1 cellular context compared by ENCODE assay signal in genomic region chr15:67254238-67255175, GRCh38.
TF ChIP-seq lines count a peak whose summit lies in the region.

Gene AAGAB, minus strand, starts transcription at chr15:67254661. Its CDS starts 30 bp downstream, at chr15:67254631.
Gene IQCH, plus strand, starts transcription at chr15:67254786. Its CDS starts 111 bp downstream, at chr15:67254897.

TF ChIP-seq in K562, 482 proteins besides CTCF, POLR2A, EP300 and RAD21 (continued from another document and continues in another):
- TF ChIP-seq ZNF280A (IDR thresholded peaks at IDR 0.05; ENCODE audit: low read depth, partially characterized antibody) (no peak), SMARCC2 (IDR thresholded peaks at IDR 0.05; ENCODE audit: low read depth) (no peak; the same call in 1 of the 2 replicates), RNF2 (IDR thresholded peaks at IDR 0.05) (peak; percentile 95), RBM25 (IDR thresholded peaks at IDR 0.05; ENCODE audit: low read depth, low read length, severe bottlenecking) (peak; percentile 71), SRSF7 (optimal IDR thresholded peaks at IDR 0.05; ENCODE audit: low read depth, low read length) (no peak), ZNF263 (CRISPR knock-in tag; IDR thresholded peaks at IDR 0.05; ENCODE audit: borderline replicate concordance) (peak; percentile 55; the same call in 1 of the 2 replicates), FIP1L1 (IDR thresholded peaks at IDR 0.05; ENCODE audit: low read depth, low read length, poor library complexity, severe bottlenecking) (peak; percentile 96), E2F6 (IDR thresholded peaks at IDR 0.05; ENCODE audit: borderline replicate concordance in 1 of 2, extremely low read depth in 1 of 2, insufficient read depth in 1 of 2, insufficient read length in 1 of 2, low read depth in 1 of 2, low read length in 1 of 2, poor library complexity in 1 of 2, severe bottlenecking in 1 of 2) (peak; percentile 86 to 98), RFX5 (IDR thresholded peaks at IDR 0.05; ENCODE audit: low read depth, low read length) (peak; percentile 69), NR1H2 (CRISPR knock-in tag; IDR thresholded peaks at IDR 0.05) (no peak), ZNF239 (CRISPR knock-in tag; IDR thresholded peaks at IDR 0.05) (no peak), ZKSCAN1 (IDR thresholded peaks at IDR 0.05; ENCODE audit: low read depth, low read length) (peak; percentile 28; the same call in 1 of the 2 replicates), ZNF592 (IDR thresholded peaks at IDR 0.05) (no peak), ZNF3 (CRISPR knock-in tag; IDR thresholded peaks at IDR 0.05) (no peak), IRF2 (CRISPR knock-in tag; IDR thresholded peaks at IDR 0.05) (no peak), MTA3 (IDR thresholded peaks at IDR 0.05; ENCODE audit: borderline replicate concordance) (no peak; the same call in 1 of the 2 replicates), FOSL1 (tag; conservative IDR thresholded peaks at IDR 0.05) (peak; percentile 78), EP400 (IDR thresholded peaks at IDR 0.05) (peak; percentile 90), ZNF253 (CRISPR knock-in tag; conservative IDR thresholded peaks at IDR 0.05) (no peak), TOE1 (IDR thresholded peaks at IDR 0.05; ENCODE audit: borderline replicate concordance) (peak; percentile 97), TOE1 (CRISPR knock-in tag; IDR thresholded peaks at IDR 0.05; ENCODE audit: borderline replicate concordance, low read depth) (peak; percentile 70; the same call in 1 of the 2 replicates), HMBOX1 (IDR thresholded peaks at IDR 0.05) (0 out of 2 replicates have a peak, but pooled peaks have one; percentile 7), HLTF (IDR thresholded peaks at IDR 0.05) (peak; percentile 16; the same call in 1 of the 2 replicates), SAP30 (IDR thresholded peaks at IDR 0.05; ENCODE audit: borderline replicate concordance, insufficient read depth, low read depth, low read length, poor library complexity, severe bottlenecking) (peak; percentile 93), NONO (IDR thresholded peaks at IDR 0.05; ENCODE audit: low read depth in 2 of 2, low read length in 1 of 2) (peak in 1 of 2 experiments; percentile 99; a peak in 2 of 4 replicates), ATF1 (CRISPR knock-in tag; IDR thresholded peaks at IDR 0.05) (no peak), ATF1 (tag; IDR thresholded peaks at IDR 0.05) (peak; percentile 88), CBX1 (IDR thresholded peaks at IDR 0.05; ENCODE audit: low read depth) (peak; percentile 56; the same call in 1 of the 2 replicates), E2F8 (IDR thresholded peaks at IDR 0.05; ENCODE audit: low read depth, partially characterized antibody) (peak; percentile 82), VEZF1 (CRISPR knock-in tag; IDR thresholded peaks at IDR 0.05) (peak; percentile 47; the same call in 1 of the 2 replicates), CBFB (CRISPR knock-in tag; IDR thresholded peaks at IDR 0.05) (peak; percentile 83), PPARD (CRISPR knock-in tag; IDR thresholded peaks at IDR 0.05) (no peak)
- TF ChIP-seq, protein P1, sequence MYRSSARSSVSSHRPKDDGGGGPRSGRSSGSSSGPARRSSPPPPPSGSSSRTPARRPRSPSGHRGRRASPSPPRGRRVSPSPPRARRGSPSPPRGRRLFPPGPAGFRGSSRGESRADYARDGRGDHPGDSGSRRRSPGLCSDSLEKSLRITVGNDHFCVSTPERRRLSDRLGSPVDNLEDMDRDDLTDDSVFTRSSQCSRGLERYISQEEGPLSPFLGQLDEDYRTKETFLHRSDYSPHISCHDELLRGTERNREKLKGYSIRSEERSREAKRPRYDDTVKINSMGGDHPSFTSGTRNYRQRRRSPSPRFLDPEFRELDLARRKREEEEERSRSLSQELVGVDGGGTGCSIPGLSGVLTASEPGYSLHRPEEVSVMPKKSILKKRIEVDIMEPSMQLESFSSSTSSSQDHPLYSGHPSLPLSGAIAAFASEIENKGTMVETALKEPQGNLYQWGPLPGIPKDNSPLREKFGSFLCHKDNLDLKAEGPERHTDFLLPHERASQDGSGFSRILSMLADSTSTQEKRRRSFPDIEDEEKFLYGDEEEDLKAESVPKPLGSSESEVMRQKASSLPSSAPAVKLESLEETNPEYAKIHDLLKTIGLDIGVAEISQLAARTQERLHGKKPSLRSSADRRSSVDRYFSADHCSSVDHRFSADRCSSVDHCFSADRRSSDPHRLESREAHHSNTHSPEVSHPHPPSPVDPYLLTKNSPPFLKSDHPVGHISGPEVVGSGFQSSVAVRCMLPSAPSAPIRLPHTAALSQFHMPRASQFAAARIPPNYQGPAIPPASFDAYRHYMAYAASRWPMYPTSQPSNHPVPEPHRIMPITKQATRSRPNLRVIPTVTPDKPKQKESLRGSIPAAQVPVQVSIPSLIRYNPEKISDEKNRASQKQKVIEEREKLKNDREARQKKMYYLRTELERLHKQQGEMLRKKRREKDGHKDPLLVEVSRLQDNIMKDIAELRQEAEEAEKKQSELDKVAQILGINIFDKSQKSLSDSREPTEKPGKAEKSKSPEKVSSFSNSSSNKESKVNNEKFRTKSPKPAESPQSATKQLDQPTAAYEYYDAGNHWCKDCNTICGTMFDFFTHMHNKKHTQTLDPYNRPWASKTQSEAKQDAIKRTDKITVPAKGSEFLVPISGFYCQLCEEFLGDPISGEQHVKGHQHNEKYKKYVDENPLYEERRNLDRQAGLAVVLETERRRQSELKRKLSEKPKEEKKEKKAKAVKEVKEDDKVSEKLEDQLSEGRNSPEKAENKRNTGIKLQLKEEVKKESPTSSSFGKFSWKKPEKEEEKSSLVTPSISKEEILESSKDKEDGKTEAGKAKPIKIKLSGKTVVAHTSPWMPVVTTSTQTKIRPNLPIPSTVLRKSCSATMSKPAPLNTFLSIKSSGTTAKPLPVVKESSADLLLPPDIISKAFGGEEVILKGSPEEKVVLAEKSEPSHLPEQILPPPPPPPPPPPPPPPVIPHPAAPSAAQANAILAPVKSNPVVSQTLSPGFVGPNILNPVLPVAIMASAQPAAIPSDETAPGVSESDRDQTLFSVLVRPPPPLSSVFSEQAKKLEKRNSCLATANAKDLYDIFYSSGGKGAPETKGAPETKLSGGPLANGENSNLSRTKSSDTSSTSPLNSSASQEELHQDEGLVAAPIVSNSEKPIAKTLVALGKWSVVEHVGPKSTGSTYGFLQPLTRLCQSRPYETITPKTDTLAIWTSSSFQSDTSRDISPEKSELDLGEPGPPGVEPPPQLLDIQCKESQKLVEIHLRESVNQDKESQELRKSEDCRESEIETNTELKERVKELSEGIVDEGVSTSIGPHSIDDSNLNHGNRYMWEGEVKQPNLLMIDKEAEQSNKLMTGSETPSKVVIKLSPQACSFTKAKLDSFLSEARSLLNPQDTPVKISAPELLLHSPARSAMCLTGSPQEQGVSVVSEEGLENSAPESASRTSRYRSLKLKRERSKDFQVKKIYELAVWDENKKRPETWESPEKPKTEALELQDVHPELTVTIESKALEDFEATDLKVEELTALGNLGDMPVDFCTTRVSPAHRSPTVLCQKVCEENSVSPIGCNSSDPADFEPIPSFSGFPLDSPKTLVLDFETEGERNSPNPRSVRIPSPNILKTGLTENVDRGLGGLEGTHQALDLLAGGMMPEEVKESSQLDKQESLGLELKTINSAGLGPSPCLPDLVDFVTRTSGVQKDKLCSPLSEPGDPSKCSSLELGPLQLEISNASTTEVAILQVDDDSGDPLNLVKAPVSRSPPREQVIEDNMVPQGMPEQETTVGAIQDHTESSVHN (IDR thresholded peaks at IDR 0.05; ENCODE audit: borderline replicate concordance in 1 of 2, low read depth in 1 of 2), result 0 out of 4 replicates have a peak, but pooled peaks of 1 of the 2 experiments have one; percentile 10
- TF ChIP-seq, protein P2, sequence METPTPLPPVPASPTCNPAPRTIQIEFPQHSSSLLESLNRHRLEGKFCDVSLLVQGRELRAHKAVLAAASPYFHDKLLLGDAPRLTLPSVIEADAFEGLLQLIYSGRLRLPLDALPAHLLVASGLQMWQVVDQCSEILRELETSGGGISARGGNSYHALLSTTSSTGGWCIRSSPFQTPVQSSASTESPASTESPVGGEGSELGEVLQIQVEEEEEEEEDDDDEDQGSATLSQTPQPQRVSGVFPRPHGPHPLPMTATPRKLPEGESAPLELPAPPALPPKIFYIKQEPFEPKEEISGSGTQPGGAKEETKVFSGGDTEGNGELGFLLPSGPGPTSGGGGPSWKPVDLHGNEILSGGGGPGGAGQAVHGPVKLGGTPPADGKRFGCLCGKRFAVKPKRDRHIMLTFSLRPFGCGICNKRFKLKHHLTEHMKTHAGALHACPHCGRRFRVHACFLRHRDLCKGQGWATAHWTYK (CRISPR knock-in tag; IDR thresholded peaks at IDR 0.05), result peak; percentile 75; the same call in 1 of the 2 replicates
- TF ChIP-seq, protein P3, sequence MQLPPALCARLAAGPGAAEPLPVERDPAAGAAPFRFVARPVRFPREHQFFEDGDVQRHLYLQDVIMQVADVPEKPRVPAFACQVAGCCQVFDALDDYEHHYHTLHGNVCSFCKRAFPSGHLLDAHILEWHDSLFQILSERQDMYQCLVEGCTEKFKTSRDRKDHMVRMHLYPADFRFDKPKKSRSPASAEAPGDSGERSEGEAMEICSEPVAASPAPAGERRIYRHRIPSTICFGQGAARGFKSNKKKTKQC (CRISPR knock-in tag; IDR thresholded peaks at IDR 0.05), result peak; percentile 68
